Comparison of ENCODE assay signal across 21 cellular contexts in genomic region chr6:148379481-148379880, GRCh38. TPM values are rescaled to one million over a fixed set of nuclear protein-coding genes. Genes with fewer than 3 reads are reported as not detected.
DNase-seq lines count a peak whose midpoint lies in the region; ATAC-seq, FAIRE-seq and TF ChIP-seq lines count a peak whose summit lies in the region.
"Had no signal": no experiment of that assay in that cellular context is flagged by ENCODE, and none has a peak within 500 bp of the region (broad histone marks: within the 10 kb centered on the region; RNA-seq: fewer than 3 reads in every experiment).

No MANE protein-coding gene starts in this region.

- CTCF ChIA-PET in HepG2 (lab: Yijun Ruan, JAX; ENCODE audit: low intra/inter-chr PET ratio, low total read pairs), result no interaction called here

- DNase-seq in HepG2 (ENCODE audit: low spot score) (no peak), right lobe of liver (no peak), bronchial epithelial cell (ENCODE audit: low read depth) (peak; percentile 23), psoas muscle (no peak), activated gamma-delta T cell treated with Interleukin-2 at 50 U/mL for 16 hours (no peak), NCI-H146 treated with DMSO at 0.1 percent for 48 hours (lab: John Stamatoyannopoulos, UW; ENCODE audit: unreplicated experiment) (no peak)
- no peak for DNase-seq in effector CD8-positive, alpha-beta T cell (lab: John Stamatoyannopoulos, UW)
- DNase-seq: Calu3, DMS79 treated with DMSO at 0.1 percent for 48 hours, GOT3, Kasumi-1, NCI-H1930, NCI-H526, SW 1271 had no signal

- H3K36me3 ChIP-seq in HepG2 (replicated peaks in 1 of 2; ENCODE audit: control insufficient read depth in 1 of 2, insufficient read depth in 2 of 2, low read length in 2 of 2) (no peaks in the 10 kb centered on the region), right lobe of liver (no peaks in the 10 kb centered on the region), bronchial epithelial cell (ENCODE audit: control insufficient read depth, insufficient read depth, low read length) (no peaks in the 10 kb centered on the region), psoas muscle (ENCODE audit: insufficient read depth in 1 of 2, low read depth in 1 of 2) (no peaks in the 10 kb centered on the region)
- H3K36me3 ChIP-seq: SJSA1 had no signal

- no peak for TF ChIP-seq EP300 in HepG2 (IDR thresholded peaks at IDR 0.05; ENCODE audit: low read depth in 2 of 2, low read length in 2 of 2)
- TF ChIP-seq EP300 in HepG2 (CRISPR knock-in tag; IDR thresholded peaks at IDR 0.05; ENCODE audit: borderline replicate concordance), result no peak

- TF ChIP-seq RAD21 in HepG2 (CRISPR knock-in tag; IDR thresholded peaks at IDR 0.05), result no peak

- in situ Hi-C loops in HepG2 (cut with HindIII; ENCODE audit: extremely low pct_ligation_motif_present, low pct_unique_long_range_greater_than_20kb), result no loop called here

- no peak for TF ChIP-seq CTCF in HepG2 (CRISPR knock-in tag; IDR thresholded peaks at IDR 0.05)
- no peak for TF ChIP-seq CTCF in right lobe of liver (IDR thresholded peaks at IDR 0.05)
- no peak for TF ChIP-seq CTCF in bronchial epithelial cell (IDR thresholded peaks at IDR 0.05; ENCODE audit: insufficient read depth, low read length, severe bottlenecking)
- no peak for TF ChIP-seq CTCF in psoas muscle (IDR thresholded peaks at IDR 0.05)

- H3K4me3 ChIP-seq in HepG2 (replicated peaks in 1 of 3; ENCODE audit: insufficient read depth in 1 of 3, low read depth in 2 of 3, low read length in 3 of 3) (no peak overlapping the region), right lobe of liver (no peak overlapping the region), bronchial epithelial cell (ENCODE audit: low read depth, low read length) (no peak overlapping the region), psoas muscle (no peak overlapping the region)
- H3K4me3 ChIP-seq: SJSA1 had no signal

- no peak for FAIRE-seq in HepG2 (lab: Jason Lieb, UNC)
- no peak for FAIRE-seq in bronchial epithelial cell (lab: Jason Lieb, UNC)
- FAIRE-seq: A204.1, G401.6, GM12891, GM19239 had no signal

- no peaks in the 10 kb centered on the region for H3K9me3 ChIP-seq in HepG2 (ENCODE audit: low read length)
- no peaks in the 10 kb centered on the region for H3K9me3 ChIP-seq in right lobe of liver
- H3K9me3 ChIP-seq in psoas muscle, result no peaks in the 10 kb centered on the region
- H3K9me3 ChIP-seq: SJSA1 had no signal

- no peaks in the 10 kb centered on the region for H3K27me3 ChIP-seq in HepG2 (ENCODE audit: control insufficient read depth in 1 of 2, insufficient read depth in 2 of 2, low read length in 2 of 2)
- no peaks in the 10 kb centered on the region for H3K27me3 ChIP-seq in right lobe of liver
- H3K27me3 ChIP-seq in bronchial epithelial cell (ENCODE audit: control insufficient read depth, insufficient read depth, low read length), result no peaks in the 10 kb centered on the region
- no peaks in the 10 kb centered on the region for H3K27me3 ChIP-seq in psoas muscle (ENCODE audit: insufficient read depth in 3 of 3, low read length in 2 of 3)
- H3K27me3 ChIP-seq: SJSA1 had no signal

- intact Hi-C loops in HepG2 (cut with micrococcal nuclease; ENCODE audit: unreplicated experiment) (no loop called here), right lobe of liver (cut with DNase I) (no loop called here), psoas muscle (cut with DNase I) (no loop called here)

- H3K4me1 ChIP-seq in HepG2 (ENCODE audit: insufficient read depth, low read length) (no peaks in the 10 kb centered on the region), right lobe of liver (no peaks in the 10 kb centered on the region), psoas muscle (peaks cover 13% of the 10 kb centered on the region)
- H3K4me1 ChIP-seq: SJSA1 had no signal

- no TSS peak for BruUV-seq in HepG2 (replicated peaks; lab: Mats Ljungman, UMichigan)

- H3K9ac ChIP-seq in HepG2 (ENCODE audit: insufficient read depth, low read depth, low read length), result no peak overlapping the region

- H3K4me2 ChIP-seq in HepG2 (ENCODE audit: low read depth, low read length), result no peak overlapping the region

- 97% methylated on average over 5 of the region's 5 CpGs for WGBS in HepG2 (ENCODE audit: low lambda C conversion rate)
- 98% methylated on average over 5 of the region's 5 CpGs for WGBS in right lobe of liver (ENCODE audit: insufficient coverage, low coverage, low lambda C conversion rate, missing lambda C conversion rate)
- WGBS in psoas muscle, 3 donors, result 84 to 92% (median 87%) methylated on average over 5 of the region's 5 CpGs

- no peak for ATAC-seq in HepG2
- no peak for ATAC-seq in right lobe of liver
- no peak for ATAC-seq in psoas muscle
- no peak for ATAC-seq in GM21786 (IDR thresholded peaks at IDR 0.05; ENCODE audit: unreplicated experiment)

- TF ChIP-seq POLR2A in HepG2 (IDR thresholded peaks at IDR 0.05; ENCODE audit: insufficient read depth in 1 of 2, low read depth in 2 of 2, low read length in 2 of 2) (no peak), right lobe of liver (IDR thresholded peaks at IDR 0.05) (no peak)

- H2AFZ ChIP-seq in HepG2 (ENCODE audit: low read length), result no peak overlapping the region

- POLR2A ChIA-PET in HepG2 (lab: Yijun Ruan, JAX), result no interaction called here

- no peaks in the 10 kb centered on the region for H3K79me2 ChIP-seq in HepG2 (ENCODE audit: insufficient read depth, low read length)

- H4K20me1 ChIP-seq in HepG2 (ENCODE audit: insufficient read depth, low read length), result no peaks in the 10 kb centered on the region

- H3K27ac ChIP-seq in HepG2 (ENCODE audit: extremely low read length, insufficient read depth, low read length), result no peak overlapping the region
- no peak overlapping the region for H3K27ac ChIP-seq in right lobe of liver
- peak overlapping the region; percentile 47 for H3K27ac ChIP-seq in psoas muscle
- H3K27ac ChIP-seq: RWPE1, SJSA1 had no signal

TF ChIP-seq in HepG2, 621 proteins besides CTCF, POLR2A, EP300 and RAD21:
- no peak for TF ChIP-seq MED13 (CRISPR knock-in tag; IDR thresholded peaks at IDR 0.05)
- TF ChIP-seq ZNF781 (CRISPR knock-in tag; IDR thresholded peaks at IDR 0.05; ENCODE audit: borderline replicate concordance, not compliant biosample characterization), result no peak
- TF ChIP-seq CEBPB (IDR thresholded peaks at IDR 0.05; ENCODE audit: borderline replicate concordance, low read depth, low read length), result peak; percentile 86
- no peak for TF ChIP-seq LBX2 (CRISPR knock-in tag; IDR thresholded peaks at IDR 0.05; ENCODE audit: borderline replicate concordance)

RNA-seq across cellular contexts. Expression of gene SASH1, which starts 36.8 kb away (rescaled TPM):
- total RNA-seq in HepG2 (2016; rRNA removed; fragmentation: Illumina TruSeq; extraction: Trizol) (8.2 and 8.9 TPM in 2 replicates), right lobe of liver (10 to 100 TPM; 12.0 to 19.0 (median 15.8) TPM), bronchial epithelial cell (3.9 and 9.0 TPM in 2 replicates), psoas muscle (10 to 100 TPM; 13.0 to 26.1 (median 23.0) TPM)
- total RNA-seq in HepG2 (2016; cell fraction: cytosol; rRNA removed; fragmentation: Illumina TruSeq; extraction: Trizol; ENCODE audit: low read depth), result 0.91 and 1.1 TPM in 2 replicates
- 8.5 and 8.6 TPM in 2 replicates for total RNA-seq in HepG2 (2016; cell fraction: insoluble cytoplasmic fraction; rRNA removed; fragmentation: Illumina TruSeq; extraction: Trizol)
- 2.7 and 3.7 TPM in 2 replicates for total RNA-seq in HepG2 (2016; cell fraction: membrane; rRNA removed; fragmentation: Illumina TruSeq; extraction: Trizol)
- total RNA-seq in HepG2 (2016; cell fraction: nucleus; rRNA removed; fragmentation: Illumina TruSeq; extraction: Trizol), result 19.3 and 22.1 TPM in 2 replicates
- polyA plus RNA-seq in HepG2 (2011; rRNA removed) (6.7 and 7.5 TPM in 2 replicates), psoas muscle (1 to 10 TPM; 5.0 to 6.1 (median 5.1) TPM)
- 5.4 and 5.6 TPM in 2 replicates for polyA plus RNA-seq in HepG2 (2011; cell fraction: cytosol; rRNA removed)
- 8.8 and 9.0 TPM in 2 replicates for polyA plus RNA-seq in HepG2 (2011; cell fraction: nucleus; rRNA removed)
- polyA plus RNA-seq in HepG2 (2012), result 7.3 and 8.1 TPM in 2 replicates
- 0.12 and 0.19 TPM in 2 replicates for polyA plus RNA-seq in HepG2 (2016; cell fraction: cytosol; fragmentation: Illumina TruSeq; extraction: Trizol; ENCODE audit: low read depth)
- 6.5 and 7.2 TPM in 2 replicates for polyA plus RNA-seq in HepG2 (2016; cell fraction: insoluble cytoplasmic fraction; fragmentation: Illumina TruSeq; extraction: Trizol; ENCODE audit: low read depth)
- 0.71 and 0.77 TPM in 2 replicates for polyA plus RNA-seq in HepG2 (2016; cell fraction: membrane; fragmentation: Illumina TruSeq; extraction: Trizol; ENCODE audit: low read depth)
- polyA plus RNA-seq in HepG2 (2016; cell fraction: nucleus; fragmentation: Illumina TruSeq; extraction: Trizol; ENCODE audit: insufficient read depth, low read depth), result 8.4 and 10.2 TPM in 2 replicates
- polyA minus RNA-seq in HepG2 (2011; rRNA and poly(A)+ RNA removed; ENCODE audit: low replicate concordance), result 2.9 and 20.7 TPM in 2 replicates
- 12.7 and 13.1 TPM in 2 replicates for polyA minus RNA-seq in HepG2 (2011; cell fraction: cytosol; rRNA and poly(A)+ RNA removed)
- polyA minus RNA-seq in HepG2 (2011; cell fraction: nucleus; rRNA and poly(A)+ RNA removed), result 42.2 and 48.4 TPM in 2 replicates
